Comparison of ENCODE assay signal across 3 cellular contexts in the genomic region with DNA sequence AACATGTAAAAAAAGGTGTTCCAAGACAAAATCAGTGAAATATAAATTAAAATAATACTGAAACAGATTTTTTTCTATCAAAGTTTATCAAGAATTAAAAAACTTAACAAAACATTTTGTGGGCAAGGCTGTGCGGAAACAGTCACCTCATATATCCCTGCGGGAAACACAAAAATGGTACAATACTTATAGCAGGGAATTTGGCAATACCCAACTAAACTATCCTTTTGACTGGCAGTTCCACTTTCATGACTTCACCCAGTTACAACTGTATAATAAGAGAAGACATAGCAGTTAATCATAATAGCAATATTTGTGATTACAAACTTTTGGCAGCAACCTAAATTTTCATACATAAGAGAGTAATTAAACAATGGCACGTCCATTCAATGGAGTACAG.
TF ChIP-seq lines count a peak whose summit lies in the region.

No MANE protein-coding gene starts in this region.

TF ChIP-seq in SK-N-SH treated with all-trans-retinoic acid at 6 μM for 48 hours, 23 proteins besides CTCF, POLR2A, EP300 and RAD21:
- TF ChIP-seq CREB5 (CRISPR knock-in tag; IDR thresholded peaks at IDR 0.05; ENCODE audit: low read depth), result no peak
- TF ChIP-seq ZNF8 (CRISPR knock-in tag; IDR thresholded peaks at IDR 0.05), result peak; percentile 80
TF ChIP-seq in SK-N-SH treated with all-trans-retinoic acid at 6 μM for 48 hours: peak in this region for 1.

TF ChIP-seq in SK-N-SH, 30 proteins besides CTCF, POLR2A, EP300 and RAD21 (continued from another document):
- TF ChIP-seq, protein P1, sequence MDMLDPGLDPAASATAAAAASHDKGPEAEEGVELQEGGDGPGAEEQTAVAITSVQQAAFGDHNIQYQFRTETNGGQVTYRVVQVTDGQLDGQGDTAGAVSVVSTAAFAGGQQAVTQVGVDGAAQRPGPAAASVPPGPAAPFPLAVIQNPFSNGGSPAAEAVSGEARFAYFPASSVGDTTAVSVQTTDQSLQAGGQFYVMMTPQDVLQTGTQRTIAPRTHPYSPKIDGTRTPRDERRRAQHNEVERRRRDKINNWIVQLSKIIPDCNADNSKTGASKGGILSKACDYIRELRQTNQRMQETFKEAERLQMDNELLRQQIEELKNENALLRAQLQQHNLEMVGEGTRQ (IDR thresholded peaks at IDR 0.05; ENCODE audit: borderline replicate concordance, low read depth, low read length), result no peak
- TF ChIP-seq NFIC (IDR thresholded peaks at IDR 0.05; ENCODE audit: borderline replicate concordance) (no peak), NRF1 (IDR thresholded peaks at IDR 0.05; ENCODE audit: low read depth, low read length) (no peak), YY1 (IDR thresholded peaks at IDR 0.05; ENCODE audit: low read depth) (no peak), SMC3 (IDR thresholded peaks at IDR 0.05; ENCODE audit: low read depth, low read length) (no peak), RCOR1 (IDR thresholded peaks at IDR 0.05; ENCODE audit: low read length) (no peak), CHD2 (IDR thresholded peaks at IDR 0.05; ENCODE audit: low read length, partially characterized antibody) (no peak), RXRA (IDR thresholded peaks at IDR 0.05; ENCODE audit: borderline replicate concordance, low read depth) (no peak), MXI1 (IDR thresholded peaks at IDR 0.05; ENCODE audit: low read depth, low read length) (no peak)
- TF ChIP-seq, protein P2, sequence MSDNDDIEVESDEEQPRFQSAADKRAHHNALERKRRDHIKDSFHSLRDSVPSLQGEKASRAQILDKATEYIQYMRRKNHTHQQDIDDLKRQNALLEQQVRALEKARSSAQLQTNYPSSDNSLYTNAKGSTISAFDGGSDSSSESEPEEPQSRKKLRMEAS (IDR thresholded peaks at IDR 0.05; ENCODE audit: low read depth), result no peak
- TF ChIP-seq, protein P3, sequence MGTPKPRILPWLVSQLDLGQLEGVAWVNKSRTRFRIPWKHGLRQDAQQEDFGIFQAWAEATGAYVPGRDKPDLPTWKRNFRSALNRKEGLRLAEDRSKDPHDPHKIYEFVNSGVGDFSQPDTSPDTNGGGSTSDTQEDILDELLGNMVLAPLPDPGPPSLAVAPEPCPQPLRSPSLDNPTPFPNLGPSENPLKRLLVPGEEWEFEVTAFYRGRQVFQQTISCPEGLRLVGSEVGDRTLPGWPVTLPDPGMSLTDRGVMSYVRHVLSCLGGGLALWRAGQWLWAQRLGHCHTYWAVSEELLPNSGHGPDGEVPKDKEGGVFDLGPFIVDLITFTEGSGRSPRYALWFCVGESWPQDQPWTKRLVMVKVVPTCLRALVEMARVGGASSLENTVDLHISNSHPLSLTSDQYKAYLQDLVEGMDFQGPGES (IDR thresholded peaks at IDR 0.05; ENCODE audit: low read depth, low read length), result no peak

TF ChIP-seq in HEK293, 187 proteins besides CTCF, POLR2A, EP300 and RAD21 (continued from another document):
- TF ChIP-seq ZNF202 (tag by site-specific recombination; IDR thresholded peaks at IDR 0.05; ENCODE audit: borderline replicate concordance) (no peak), ZSCAN16 (tag by site-specific recombination; IDR thresholded peaks at IDR 0.05) (no peak), HIC1 (tag by site-specific recombination; IDR thresholded peaks at IDR 0.05) (no peak)
- TF ChIP-seq, protein P4, sequence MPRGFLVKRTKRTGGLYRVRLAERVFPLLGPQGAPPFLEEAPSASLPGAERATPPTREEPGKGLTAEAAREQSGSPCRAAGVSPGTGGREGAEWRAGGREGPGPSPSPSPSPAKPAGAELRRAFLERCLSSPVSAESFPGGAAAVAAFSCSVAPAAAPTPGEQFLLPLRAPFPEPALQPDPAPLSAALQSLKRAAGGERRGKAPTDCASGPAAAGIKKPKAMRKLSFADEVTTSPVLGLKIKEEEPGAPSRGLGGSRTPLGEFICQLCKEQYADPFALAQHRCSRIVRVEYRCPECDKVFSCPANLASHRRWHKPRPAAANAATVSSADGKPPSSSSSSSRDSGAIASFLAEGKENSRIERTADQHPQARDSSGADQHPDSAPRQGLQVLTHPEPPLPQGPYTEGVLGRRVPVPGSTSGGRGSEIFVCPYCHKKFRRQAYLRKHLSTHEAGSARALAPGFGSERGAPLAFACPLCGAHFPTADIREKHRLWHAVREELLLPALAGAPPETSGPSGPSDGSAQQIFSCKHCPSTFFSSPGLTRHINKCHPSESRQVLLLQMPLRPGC (tag by site-specific recombination; IDR thresholded peaks at IDR 0.05), result no peak
